ENCODE assay signal across 1 cellular context in the genomic region with DNA sequence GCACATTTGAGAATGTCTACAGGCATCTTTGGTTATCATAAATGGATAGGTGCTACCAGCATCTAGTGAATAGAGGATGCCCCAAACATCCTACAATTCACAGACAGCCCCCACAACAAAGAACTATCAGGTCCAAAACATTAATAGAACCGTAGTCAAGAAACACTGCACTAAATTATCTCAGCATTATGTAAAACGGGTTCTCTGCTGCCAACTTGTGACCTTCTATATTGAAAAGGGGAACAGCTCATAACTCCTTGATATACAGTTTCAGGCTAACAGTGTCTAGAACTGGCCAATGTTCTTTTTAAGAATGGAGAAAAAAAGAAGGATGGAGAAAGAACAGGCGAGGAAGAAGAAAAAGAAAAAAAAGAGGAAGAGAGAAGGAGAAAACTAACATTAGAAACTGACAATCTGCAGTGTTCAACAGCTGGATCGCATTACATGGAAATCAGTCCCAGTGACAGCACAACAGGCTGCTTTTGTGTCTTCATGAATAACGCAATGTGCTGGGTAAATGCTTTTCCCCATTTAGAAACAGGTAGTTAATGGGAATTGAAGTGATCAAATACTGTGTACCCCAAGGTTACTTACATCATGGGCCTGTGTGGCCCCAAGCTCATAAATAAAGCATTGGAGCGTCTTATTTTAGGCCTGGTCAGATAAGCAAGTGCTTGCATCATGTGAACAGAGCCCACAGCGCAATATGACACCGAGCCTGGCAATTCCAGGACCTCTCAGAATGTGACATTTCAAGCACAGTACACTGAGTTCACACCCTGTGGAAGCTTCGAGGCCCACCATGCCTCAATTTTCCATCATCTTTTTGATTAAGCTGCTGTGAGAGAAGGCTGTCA.
TF ChIP-seq lines count a peak whose summit lies in the region.

No MANE protein-coding gene starts in this region.

TF ChIP-seq in H1, 55 proteins besides CTCF, POLR2A, EP300 and RAD21 (continued from another document):
- TF ChIP-seq KDM5A (IDR thresholded peaks at IDR 0.05; ENCODE audit: low read length) = no peak
TF ChIP-seq in H1: peak in this region for 1.
